ENCODE assay signal across 16 cellular contexts in genomic region chr17:4045477-4045876, GRCh38.
DNase-seq lines count a peak whose midpoint lies in the region; ATAC-seq and TF ChIP-seq lines count a peak whose summit lies in the region.
"Had no signal": no experiment of that assay in that cellular context is flagged by ENCODE, and none has a peak within 500 bp of the region (broad histone marks: within the 10 kb centered on the region; RNA-seq: fewer than 3 reads in every experiment).

No MANE protein-coding gene starts in this region.

- DNase-seq in activated CD4-positive, alpha-beta memory T cell treated with anti-CD3 and anti-CD28 coated beads, Interleukin-2, amount 10 ng/mL, durations not matched to agents 7 days and 5 days = no peak
- DNase-seq in activated CD4-positive, alpha-beta memory T cell treated with anti-CD3 and anti-CD28 coated beads for 36 hours = no peak
- DNase-seq in CD8-positive, alpha-beta memory T cell = peak in 1 of 5 donors; percentile 31
- peak; percentile 11 for DNase-seq in activated CD8-positive, alpha-beta T cell treated with anti-CD3 and anti-CD28 coated beads for 36 hours
- peak in 2 of 10 donors; percentile 1 to 32 for DNase-seq in naive thymus-derived CD8-positive, alpha-beta T cell
- DNase-seq in SK-N-DZ (ENCODE audit: low spot score) (no peak), prostate gland (ENCODE audit: low spot score) (no peak)
- no peak for DNase-seq in stimulated activated CD4-positive, alpha-beta T cell treated with anti-CD3 and anti-CD28 coated beads, Interleukin-4, amount 100 ng/mL, for 4 hours
- DNase-seq: CD4-positive, CD25-positive, alpha-beta regulatory T cell; DMS53; NCI-H1694 treated with DMSO at 0.1 percent for 48 hours; NCI-H510A; NCI-H748 treated with DMSO at 0.1 percent for 48 hours; Right ventricle myocardium superior had no signal

- intact Hi-C loops in activated CD4-positive, alpha-beta memory T cell treated with anti-CD3 and anti-CD28 coated beads for 36 hours (cut with micrococcal nuclease) = no loop called here
- intact Hi-C loops in activated CD8-positive, alpha-beta T cell treated with anti-CD3 and anti-CD28 coated beads for 36 hours (cut with micrococcal nuclease) = no loop called here
- intact Hi-C loops in prostate gland (cut with DNase I) = no loop called here

- H3K9me3 Mint-ChIP-seq in activated CD4-positive, alpha-beta memory T cell treated with anti-CD3 and anti-CD28 coated beads, Interleukin-2, amount 10 ng/mL, durations not matched to agents 7 days and 5 days = no peaks in the 10 kb centered on the region
- peaks cover 6% of the 10 kb centered on the region for H3K9me3 Mint-ChIP-seq in activated CD4-positive, alpha-beta memory T cell treated with anti-CD3 and anti-CD28 coated beads for 36 hours
- no peaks in the 10 kb centered on the region for H3K9me3 Mint-ChIP-seq in CD8-positive, alpha-beta memory T cell
- no peaks in the 10 kb centered on the region for H3K9me3 Mint-ChIP-seq in activated CD8-positive, alpha-beta T cell treated with anti-CD3 and anti-CD28 coated beads for 36 hours
- no peaks in the 10 kb centered on the region for H3K9me3 Mint-ChIP-seq in naive thymus-derived CD8-positive, alpha-beta T cell
- H3K9me3 Mint-ChIP-seq: CD4-positive, CD25-positive, alpha-beta regulatory T cell had no signal

- no peaks in the 10 kb centered on the region for H3K27me3 Mint-ChIP-seq in activated CD4-positive, alpha-beta memory T cell treated with anti-CD3 and anti-CD28 coated beads, Interleukin-2, amount 10 ng/mL, durations not matched to agents 7 days and 5 days
- no peaks in the 10 kb centered on the region for H3K27me3 Mint-ChIP-seq in activated CD4-positive, alpha-beta memory T cell treated with anti-CD3 and anti-CD28 coated beads for 36 hours
- H3K27me3 Mint-ChIP-seq in CD8-positive, alpha-beta memory T cell = peaks cover 0 to 2% of the 10 kb centered on the region in 2 donors
- no peaks in the 10 kb centered on the region for H3K27me3 Mint-ChIP-seq in activated CD8-positive, alpha-beta T cell treated with anti-CD3 and anti-CD28 coated beads for 36 hours
- H3K27me3 Mint-ChIP-seq in naive thymus-derived CD8-positive, alpha-beta T cell = no peaks in the 10 kb centered on the region
- H3K27me3 Mint-ChIP-seq: B cell; CD4-positive, CD25-positive, alpha-beta regulatory T cell had no signal

- H3K27me3 ChIP-seq in CD8-positive, alpha-beta memory T cell (ENCODE audit: insufficient read depth, low read length, poor library complexity, severe bottlenecking) = no peaks in the 10 kb centered on the region
- no peaks in the 10 kb centered on the region for H3K27me3 ChIP-seq in prostate gland (replicated peaks; ENCODE audit: insufficient read depth)

- peaks cover 77% of the 10 kb centered on the region for H3K36me3 Mint-ChIP-seq in activated CD4-positive, alpha-beta memory T cell treated with anti-CD3 and anti-CD28 coated beads, Interleukin-2, amount 10 ng/mL, durations not matched to agents 7 days and 5 days (ENCODE audit: low read depth)
- peaks cover 60% of the 10 kb centered on the region for H3K36me3 Mint-ChIP-seq in activated CD4-positive, alpha-beta memory T cell treated with anti-CD3 and anti-CD28 coated beads for 36 hours
- peaks cover 15 to 77% (median 19%) of the 10 kb centered on the region in 3 donors for H3K36me3 Mint-ChIP-seq in CD8-positive, alpha-beta memory T cell
- peaks cover 44% of the 10 kb centered on the region for H3K36me3 Mint-ChIP-seq in activated CD8-positive, alpha-beta T cell treated with anti-CD3 and anti-CD28 coated beads for 36 hours (ENCODE audit: low read depth)
- peaks cover 5 to 91% (median 25%) of the 10 kb centered on the region in 3 donors for H3K36me3 Mint-ChIP-seq in naive thymus-derived CD8-positive, alpha-beta T cell

- peak overlapping the region; percentile 83 for H3K27ac Mint-ChIP-seq in activated CD4-positive, alpha-beta memory T cell treated with anti-CD3 and anti-CD28 coated beads, Interleukin-2, amount 10 ng/mL, durations not matched to agents 7 days and 5 days
- no peak overlapping the region for H3K27ac Mint-ChIP-seq in activated CD4-positive, alpha-beta memory T cell treated with anti-CD3 and anti-CD28 coated beads for 36 hours
- peak overlapping the region; percentile 74 to 95 (median 88) for H3K27ac Mint-ChIP-seq in CD8-positive, alpha-beta memory T cell
- H3K27ac Mint-ChIP-seq in activated CD8-positive, alpha-beta T cell treated with anti-CD3 and anti-CD28 coated beads for 36 hours = no peak overlapping the region
- peak overlapping the region in 7 of 10 donors; percentile 47 to 93 (median 65) for H3K27ac Mint-ChIP-seq in naive thymus-derived CD8-positive, alpha-beta T cell
- H3K27ac Mint-ChIP-seq: B cell had no signal

- POLR2A ChIA-PET in activated CD4-positive, alpha-beta memory T cell treated with anti-CD3 and anti-CD28 coated beads, Interleukin-2, amount 10 ng/mL, durations not matched to agents 7 days and 5 days (lab: Charles Lee) = interaction anchor here (0.6 to 1.5 kb wide), 4 partner anchors 80 to 1728 kb away, joined by 3 to 5 read pairs (median 4); partner anchors contain the start of genes CYB5D2 and ZZEF1
- POLR2A ChIA-PET in activated CD4-positive, alpha-beta memory T cell treated with anti-CD3 and anti-CD28 coated beads for 36 hours (lab: Charles Lee) = no interaction called here
- POLR2A ChIA-PET in CD8-positive, alpha-beta memory T cell (lab: Charles Lee) = interaction anchor here (0.5 to 1.3 kb wide), 4 partner anchors 80 to 616 kb away, joined by 3 to 5 read pairs (median 3); partner anchors contain the start of gene ATP2A3
- POLR2A ChIA-PET in activated CD8-positive, alpha-beta T cell treated with anti-CD3 and anti-CD28 coated beads for 36 hours (lab: Charles Lee) = interaction anchor here (0.8 to 1.2 kb wide), 4 partner anchors 12 to 128 kb away, joined by 3 read pairs; no protein-coding TSS in a partner anchor
- POLR2A ChIA-PET in naive thymus-derived CD8-positive, alpha-beta T cell (lab: Charles Lee) = no interaction called here

- H3K36me3 ChIP-seq in CD8-positive, alpha-beta memory T cell (ENCODE audit: insufficient read depth, low read length) = peaks cover 59% of the 10 kb centered on the region
- H3K36me3 ChIP-seq in prostate gland = peaks cover 11 to 16% of the 10 kb centered on the region in 2 donors

- CTCF ChIA-PET in activated CD4-positive, alpha-beta memory T cell treated with anti-CD3 and anti-CD28 coated beads, Interleukin-2, amount 10 ng/mL, durations not matched to agents 7 days and 5 days (lab: Charles Lee) = interaction anchor here (1.0 to 1.8 kb wide), 4 partner anchors 29 to 199 kb away, joined by 3 to 5 read pairs (median 4); partner anchors contain the start of gene NCBP3
- CTCF ChIA-PET in activated CD4-positive, alpha-beta memory T cell treated with anti-CD3 and anti-CD28 coated beads for 36 hours (lab: Charles Lee) = interaction anchor here (1.1 kb wide), 1 partner anchor 131 kb away, joined by 3 read pairs; no protein-coding TSS in a partner anchor
- CTCF ChIA-PET in CD8-positive, alpha-beta memory T cell (lab: Charles Lee) = interaction anchor here (2.0 to 2.2 kb wide), 3 partner anchors 11 to 132 kb away, joined by 5 to 9 read pairs (median 6); no protein-coding TSS in a partner anchor
- CTCF ChIA-PET in activated CD8-positive, alpha-beta T cell treated with anti-CD3 and anti-CD28 coated beads for 36 hours (lab: Charles Lee) = interaction anchor here (1.3 to 1.9 kb wide), 4 partner anchors 19 to 40 kb away, joined by 3 to 8 read pairs (median 4); no protein-coding TSS in a partner anchor

- no peak overlapping the region for H3K4me3 Mint-ChIP-seq in activated CD4-positive, alpha-beta memory T cell treated with anti-CD3 and anti-CD28 coated beads, Interleukin-2, amount 10 ng/mL, durations not matched to agents 7 days and 5 days
- no peak overlapping the region for H3K4me3 Mint-ChIP-seq in activated CD4-positive, alpha-beta memory T cell treated with anti-CD3 and anti-CD28 coated beads for 36 hours
- peak overlapping the region; percentile 44 to 70 (median 59) for H3K4me3 Mint-ChIP-seq in CD8-positive, alpha-beta memory T cell
- H3K4me3 Mint-ChIP-seq in activated CD8-positive, alpha-beta T cell treated with anti-CD3 and anti-CD28 coated beads for 36 hours = no peak overlapping the region
- peak overlapping the region in 1 of 10 donors; percentile 20 for H3K4me3 Mint-ChIP-seq in naive thymus-derived CD8-positive, alpha-beta T cell
- H3K4me3 Mint-ChIP-seq: B cell had no signal

- peaks cover 38% of the 10 kb centered on the region for H3K4me1 ChIP-seq in CD8-positive, alpha-beta memory T cell (ENCODE audit: insufficient read depth, low read length)
- no peaks in the 10 kb centered on the region for H3K4me1 ChIP-seq in prostate gland (replicated peaks)

- TF ChIP-seq POLR2A in prostate gland (IDR thresholded peaks at IDR 0.05) = no peak

- 88% methylated on average over 2 of the region's 2 CpGs for WGBS in prostate gland

- H3K9me3 ChIP-seq in CD8-positive, alpha-beta memory T cell (ENCODE audit: low read length) = no peaks in the 10 kb centered on the region
- no peaks in the 10 kb centered on the region for H3K9me3 ChIP-seq in prostate gland

- ATAC-seq in activated CD8-positive, alpha-beta T cell treated with anti-CD3 and anti-CD28 coated beads for 36 hours = peak; percentile 24
- ATAC-seq in naive thymus-derived CD8-positive, alpha-beta T cell = peak; percentile 20 to 25
- ATAC-seq: K562 had no signal

- no peak overlapping the region for H3K27ac ChIP-seq in CD8-positive, alpha-beta memory T cell (ENCODE audit: low read depth, low read length)
- no peak overlapping the region for H3K27ac ChIP-seq in prostate gland

- H3K4me3 ChIP-seq in CD8-positive, alpha-beta memory T cell (ENCODE audit: low read length) = no peak overlapping the region
- no peak overlapping the region for H3K4me3 ChIP-seq in prostate gland
- H3K4me3 ChIP-seq: K562 had no signal

- TF ChIP-seq CTCF in activated CD8-positive, alpha-beta T cell treated with anti-CD3 and anti-CD28 coated beads for 36 hours (IDR thresholded peaks at IDR 0.05) = no peak
- TF ChIP-seq CTCF in prostate gland (IDR thresholded peaks at IDR 0.05) = no peak

- H3K4me1 Mint-ChIP-seq in activated CD4-positive, alpha-beta memory T cell treated with anti-CD3 and anti-CD28 coated beads, Interleukin-2, amount 10 ng/mL, durations not matched to agents 7 days and 5 days = peaks cover 38% of the 10 kb centered on the region
- H3K4me1 Mint-ChIP-seq in activated CD4-positive, alpha-beta memory T cell treated with anti-CD3 and anti-CD28 coated beads for 36 hours (ENCODE audit: low read depth) = peaks cover 31% of the 10 kb centered on the region
- peaks cover 39 to 53% (median 47%) of the 10 kb centered on the region in 3 donors for H3K4me1 Mint-ChIP-seq in CD8-positive, alpha-beta memory T cell
- H3K4me1 Mint-ChIP-seq in activated CD8-positive, alpha-beta T cell treated with anti-CD3 and anti-CD28 coated beads for 36 hours (ENCODE audit: low read depth) = peaks cover 21% of the 10 kb centered on the region
- H3K4me1 Mint-ChIP-seq in naive thymus-derived CD8-positive, alpha-beta T cell = peaks cover 12 to 40% (median 34%) of the 10 kb centered on the region in 4 donors

Comparison
In these comparisons a context has a peak if more than half of its experiments do, and no peak if none do; other contexts are left out.
1. H3K27ac Mint-ChIP-seq: peak in activated CD4-positive, alpha-beta memory T cell treated with anti-CD3 and anti-CD28 coated beads, Interleukin-2, amount 10 ng/mL, durations not matched to agents 7 days and 5 days (single experiment), CD8-positive, alpha-beta memory T cell (8 of 8) and naive thymus-derived CD8-positive, alpha-beta T cell (7 of 10); none in activated CD4-positive, alpha-beta memory T cell treated with anti-CD3 and anti-CD28 coated beads for 36 hours (single experiment) and activated CD8-positive, alpha-beta T cell treated with anti-CD3 and anti-CD28 coated beads for 36 hours (single experiment).
2. POLR2A ChIA-PET loops: an anchor here in activated CD4-positive, alpha-beta memory T cell treated with anti-CD3 and anti-CD28 coated beads, Interleukin-2, amount 10 ng/mL, durations not matched to agents 7 days and 5 days (0.6 to 1.5 kb wide), CD8-positive, alpha-beta memory T cell (0.5 to 1.3 kb wide) and activated CD8-positive, alpha-beta T cell treated with anti-CD3 and anti-CD28 coated beads for 36 hours (0.8 to 1.2 kb wide); none called in activated CD4-positive, alpha-beta memory T cell treated with anti-CD3 and anti-CD28 coated beads for 36 hours and naive thymus-derived CD8-positive, alpha-beta T cell.
3. H3K4me3 Mint-ChIP-seq: peak in CD8-positive, alpha-beta memory T cell (7 of 7); none in activated CD4-positive, alpha-beta memory T cell treated with anti-CD3 and anti-CD28 coated beads, Interleukin-2, amount 10 ng/mL, durations not matched to agents 7 days and 5 days (single experiment), activated CD4-positive, alpha-beta memory T cell treated with anti-CD3 and anti-CD28 coated beads for 36 hours (single experiment) and activated CD8-positive, alpha-beta T cell treated with anti-CD3 and anti-CD28 coated beads for 36 hours (single experiment).